Comparison of ENCODE assay signal across 34 cellular contexts in the genomic region with DNA sequence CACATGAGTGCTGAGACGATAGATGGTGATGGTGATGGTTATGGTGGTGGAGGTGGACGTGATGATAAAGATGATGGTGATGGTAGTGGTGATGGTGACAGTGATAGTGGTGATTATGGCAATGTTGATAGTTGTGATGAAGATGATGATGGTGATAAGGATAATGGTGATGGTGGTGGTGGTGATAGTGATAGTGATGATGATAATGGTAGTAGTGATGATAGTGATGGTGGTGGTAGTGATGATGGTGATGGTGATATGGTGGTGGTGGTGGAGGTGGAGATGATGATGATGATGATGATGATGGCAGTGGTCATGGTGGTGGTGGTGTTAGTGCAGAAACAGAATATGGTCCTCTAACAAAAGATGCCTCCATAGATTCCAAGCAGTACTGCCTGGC. TPM values are rescaled to one million over a fixed set of nuclear protein-coding genes. Genes with fewer than 3 reads are reported as not detected.
"Had no signal": no experiment of that assay in that cellular context is flagged by ENCODE, and none has a peak within 500 bp of the region (broad histone marks: within the 10 kb centered on the region; RNA-seq: fewer than 3 reads in every experiment).

No MANE protein-coding gene starts in this region.

- H3K9me3 ChIP-seq: breast epithelium, colonic mucosa, gastroesophageal sphincter had no signal

- H3K4me2 ChIP-seq: hepatocyte had no signal

- H2AFZ ChIP-seq: hepatocyte had no signal

- DNase-seq: activated CD4-positive, alpha-beta memory T cell treated with anti-CD3 and anti-CD28 coated beads for 36 hours; activated CD4-positive, alpha-beta T cell treated with anti-CD3 and anti-CD28 coated beads for 36 hours; activated CD4-positive, CD25-positive, alpha-beta regulatory T cell; activated CD4-positive, CD25-positive, alpha-beta regulatory T cell treated with anti-CD3 and anti-CD28 coated beads, Interleukin-2, amount 50 U/mL, for 72 hours; activated CD8-positive, alpha-beta memory T cell treated with anti-CD3 and anti-CD28 coated beads, Interleukin-2, amount 10 ng/mL, durations not matched to agents 7 days and 5 days; activated CD8-positive, alpha-beta memory T cell treated with anti-CD3 and anti-CD28 coated beads, Interleukin-2, amount 50 U/mL, for 4 hours; activated CD8-positive, alpha-beta T cell treated with anti-CD3 and anti-CD28 coated beads, Interleukin-2, amount 10 ng/mL, durations not matched to agents 7 days and 5 days; activated gamma-delta T cell; activated naive CD4-positive, alpha-beta T cell; activated naive CD4-positive, alpha-beta T cell treated with anti-CD3 and anti-CD28 coated beads, Interleukin-2, amount 10 ng/mL, durations not matched to agents 7 days and 5 days; activated naive CD8-positive, alpha-beta T cell treated with anti-CD3 and anti-CD28 coated beads, Interleukin-2, amount 10 ng/mL, durations not matched to agents 7 days and 5 days; activated T-cell treated with anti-CD3 and anti-CD28 coated beads, Interleukin-2, amount 50 U/mL, for 1 hour; activated T-cell treated with anti-CD3 and anti-CD28 coated beads, Interleukin-2, amount 50 U/mL, for 48 hours; central memory CD4-positive, alpha-beta T cell; cerebellar nuclear complex; colonic mucosa; effector CD8-positive, alpha-beta T cell; foreskin melanocyte; heart right ventricle had no signal

- H3K27me3 ChIP-seq: ascending aorta, breast epithelium, cardiac muscle cell, colonic mucosa, gastroesophageal sphincter, hepatocyte had no signal

- FAIRE-seq: endometrium, endothelial cell of umbilical vein had no signal

- ATAC-seq: activated CD4-positive, alpha-beta T cell treated with anti-CD3 and anti-CD28 coated beads for 36 hours; activated CD8-positive, alpha-beta memory T cell treated with anti-CD3 and anti-CD28 coated beads, Interleukin-2, amount 10 ng/mL, durations not matched to agents 7 days and 5 days; activated CD8-positive, alpha-beta T cell treated with anti-CD3 and anti-CD28 coated beads, Interleukin-2, amount 10 ng/mL, durations not matched to agents 7 days and 5 days; activated naive CD4-positive, alpha-beta T cell treated with anti-CD3 and anti-CD28 coated beads, Interleukin-2, amount 50 U/mL, for 72 hours; gastroesophageal sphincter; heart right ventricle had no signal

- H3K4me3 ChIP-seq: ascending aorta, breast epithelium, cardiac muscle cell, colonic mucosa, gastroesophageal sphincter, heart right ventricle, hepatocyte had no signal

- H3K36me3 ChIP-seq: ascending aorta, breast epithelium, cardiac muscle cell, colonic mucosa, gastroesophageal sphincter, heart right ventricle had no signal

- H3K27ac ChIP-seq: ascending aorta, breast epithelium, cardiac muscle cell, colonic mucosa, gastroesophageal sphincter, heart right ventricle, hepatocyte had no signal

RNA-seq across cellular contexts. Expression of a gene that starts 10.3 kb away (rescaled TPM):
- total RNA-seq: activated CD4-positive, alpha-beta memory T cell treated with anti-CD3 and anti-CD28 coated beads for 36 hours; activated CD4-positive, alpha-beta T cell treated with anti-CD3 and anti-CD28 coated beads, Interleukin-2, amount 10 ng/mL, durations not matched to agents 24 days and 14 days; activated naive CD4-positive, alpha-beta T cell treated with anti-CD3 and anti-CD28 coated beads, Interleukin-2, amount 50 U/mL, for 72 hours had no signal

RNA-seq across cellular contexts. Expression of a gene that starts 48.8 kb away (rescaled TPM):
- total RNA-seq: activated CD4-positive, alpha-beta memory T cell treated with anti-CD3 and anti-CD28 coated beads for 36 hours; activated CD4-positive, alpha-beta T cell treated with anti-CD3 and anti-CD28 coated beads for 36 hours; activated CD4-positive, alpha-beta T cell treated with anti-CD3 and anti-CD28 coated beads, Interleukin-2, amount 10 ng/mL, durations not matched to agents 24 days and 14 days; activated CD8-positive, alpha-beta memory T cell treated with anti-CD3 and anti-CD28 coated beads for 36 hours; activated CD8-positive, alpha-beta memory T cell treated with anti-CD3 and anti-CD28 coated beads, Interleukin-2, amount 10 ng/mL, durations not matched to agents 7 days and 5 days; activated CD8-positive, alpha-beta T cell treated with anti-CD3 and anti-CD28 coated beads, Interleukin-2, amount 10 ng/mL, durations not matched to agents 7 days and 5 days; activated naive CD4-positive, alpha-beta T cell treated with anti-CD3 and anti-CD28 coated beads, Interleukin-2, amount 50 U/mL, for 72 hours; activated naive CD8-positive, alpha-beta T cell treated with anti-CD3 and anti-CD28 coated beads, Interleukin-2, amount 10 ng/mL, durations not matched to agents 7 days and 5 days; breast epithelium; cardiac muscle cell; colonic mucosa; dermis microvascular lymphatic vessel endothelial cell; endothelial cell of umbilical vein; epithelial cell of proximal tubule; esophagus mucosa; fibroblast of lung; glomerular endothelial cell; heart right ventricle had no signal
- polyA plus RNA-seq: cardiac muscle cell, endothelial cell of umbilical vein, fibroblast of lung had no signal
